Comparison of ENCODE assay signal across 1 cellular context in the genomic region with DNA sequence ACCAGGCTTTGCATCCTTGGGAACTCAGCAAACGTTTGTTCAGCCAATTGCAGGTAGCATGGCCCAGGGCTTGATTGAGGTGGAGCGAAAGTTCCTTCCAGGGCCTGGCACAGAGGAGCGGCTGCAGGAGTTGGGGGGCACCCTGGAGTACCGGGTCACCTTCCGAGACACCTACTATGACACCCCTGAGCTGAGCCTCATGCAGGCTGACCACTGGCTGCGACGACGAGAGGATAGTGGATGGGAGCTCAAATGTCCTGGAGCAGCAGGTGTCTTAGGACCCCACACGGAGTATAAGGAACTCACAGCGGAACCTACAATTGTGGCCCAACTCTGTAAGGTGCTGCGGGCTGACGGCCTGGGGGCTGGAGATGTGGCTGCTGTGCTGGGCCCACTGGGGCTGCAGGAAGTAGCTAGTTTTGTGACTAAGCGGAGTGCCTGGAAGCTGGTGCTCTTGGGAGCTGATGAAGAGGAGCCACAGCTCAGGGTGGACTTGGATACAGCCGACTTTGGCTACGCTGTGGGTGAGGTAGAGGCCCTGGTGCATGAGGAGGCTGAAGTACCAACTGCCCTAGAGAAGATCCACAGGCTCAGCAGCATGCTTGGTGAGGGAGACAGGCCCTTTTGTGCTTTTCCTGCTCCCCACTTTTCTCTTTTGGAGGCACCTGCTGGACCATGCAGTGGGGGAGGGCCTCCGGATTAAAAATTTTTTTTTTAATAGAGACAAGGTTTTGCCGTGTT.
A peak's percentile ranks its signal among the peaks of the same experiment; 100 is the strongest.
TF ChIP-seq lines count a peak whose summit lies in the region.

No MANE protein-coding gene starts in this region.

TF ChIP-seq in HepG2, 621 proteins besides CTCF, POLR2A, EP300 and RAD21 (continued from another document and continues in another):
- TF ChIP-seq, protein P1, sequence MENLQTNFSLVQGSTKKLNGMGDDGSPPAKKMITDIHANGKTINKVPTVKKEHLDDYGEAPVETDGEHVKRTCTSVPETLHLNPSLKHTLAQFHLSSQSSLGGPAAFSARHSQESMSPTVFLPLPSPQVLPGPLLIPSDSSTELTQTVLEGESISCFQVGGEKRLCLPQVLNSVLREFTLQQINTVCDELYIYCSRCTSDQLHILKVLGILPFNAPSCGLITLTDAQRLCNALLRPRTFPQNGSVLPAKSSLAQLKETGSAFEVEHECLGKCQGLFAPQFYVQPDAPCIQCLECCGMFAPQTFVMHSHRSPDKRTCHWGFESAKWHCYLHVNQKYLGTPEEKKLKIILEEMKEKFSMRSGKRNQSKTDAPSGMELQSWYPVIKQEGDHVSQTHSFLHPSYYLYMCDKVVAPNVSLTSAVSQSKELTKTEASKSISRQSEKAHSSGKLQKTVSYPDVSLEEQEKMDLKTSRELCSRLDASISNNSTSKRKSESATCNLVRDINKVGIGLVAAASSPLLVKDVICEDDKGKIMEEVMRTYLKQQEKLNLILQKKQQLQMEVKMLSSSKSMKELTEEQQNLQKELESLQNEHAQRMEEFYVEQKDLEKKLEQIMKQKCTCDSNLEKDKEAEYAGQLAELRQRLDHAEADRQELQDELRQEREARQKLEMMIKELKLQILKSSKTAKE (CRISPR knock-in tag; IDR thresholded peaks at IDR 0.05; ENCODE audit: borderline replicate concordance): peak; percentile 0; the same call in 1 of the 2 replicates
- TF ChIP-seq NFRKB (IDR thresholded peaks at IDR 0.05) (no peak), HOXD1 (CRISPR knock-in tag; IDR thresholded peaks at IDR 0.05) (no peak), ZNF10 (CRISPR knock-in tag; IDR thresholded peaks at IDR 0.05; ENCODE audit: borderline replicate concordance, low read depth) (no peak), ZNF790 (CRISPR knock-in tag; IDR thresholded peaks at IDR 0.05; ENCODE audit: borderline replicate concordance) (no peak), SRSF1 (optimal IDR thresholded peaks at IDR 0.05; ENCODE audit: low read depth, low read length) (no peak), SP1 (IDR thresholded peaks at IDR 0.05) (no peak), SP1 (CRISPR knock-in tag; IDR thresholded peaks at IDR 0.05) (no peak; the same call in 1 of the 2 replicates), ZNF343 (CRISPR knock-in tag; IDR thresholded peaks at IDR 0.05) (no peak), WIZ (CRISPR knock-in tag; IDR thresholded peaks at IDR 0.05) (no peak), SMARCE1 (IDR thresholded peaks at IDR 0.05; ENCODE audit: borderline replicate concordance) (no peak), ZNF431 (CRISPR knock-in tag; IDR thresholded peaks at IDR 0.05; ENCODE audit: borderline replicate concordance, low read depth) (no peak), TBL1XR1 (IDR thresholded peaks at IDR 0.05; ENCODE audit: borderline replicate concordance, low read length, partially characterized antibody) (no peak), GATAD1 (CRISPR knock-in tag; IDR thresholded peaks at IDR 0.05) (0 out of 2 replicates have a peak, but pooled peaks have one; percentile 40), ZNF816 (CRISPR knock-in tag; IDR thresholded peaks at IDR 0.05; ENCODE audit: borderline replicate concordance) (no peak), ZNF572 (CRISPR knock-in tag; IDR thresholded peaks at IDR 0.05) (no peak), HMGA1 (CRISPR knock-in tag; conservative IDR thresholded peaks at IDR 0.05) (no peak), ZFP36L2 (CRISPR knock-in tag; IDR thresholded peaks at IDR 0.05) (no peak), TGIF2 (CRISPR knock-in tag; IDR thresholded peaks at IDR 0.05) (no peak), ZNF382 (CRISPR knock-in tag; IDR thresholded peaks at IDR 0.05; ENCODE audit: borderline replicate concordance) (no peak), SOX6 (IDR thresholded peaks at IDR 0.05) (no peak), SOX6 (CRISPR knock-in tag; IDR thresholded peaks at IDR 0.05) (no peak), PCBP2 (optimal IDR thresholded peaks at IDR 0.05; ENCODE audit: low read depth, low read length, poor library complexity, severe bottlenecking) (no peak)
- TF ChIP-seq, protein P2, sequence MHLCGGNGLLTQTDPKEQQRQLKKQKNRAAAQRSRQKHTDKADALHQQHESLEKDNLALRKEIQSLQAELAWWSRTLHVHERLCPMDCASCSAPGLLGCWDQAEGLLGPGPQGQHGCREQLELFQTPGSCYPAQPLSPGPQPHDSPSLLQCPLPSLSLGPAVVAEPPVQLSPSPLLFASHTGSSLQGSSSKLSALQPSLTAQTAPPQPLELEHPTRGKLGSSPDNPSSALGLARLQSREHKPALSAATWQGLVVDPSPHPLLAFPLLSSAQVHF (CRISPR knock-in tag; IDR thresholded peaks at IDR 0.05): no peak
- TF ChIP-seq, protein P3, sequence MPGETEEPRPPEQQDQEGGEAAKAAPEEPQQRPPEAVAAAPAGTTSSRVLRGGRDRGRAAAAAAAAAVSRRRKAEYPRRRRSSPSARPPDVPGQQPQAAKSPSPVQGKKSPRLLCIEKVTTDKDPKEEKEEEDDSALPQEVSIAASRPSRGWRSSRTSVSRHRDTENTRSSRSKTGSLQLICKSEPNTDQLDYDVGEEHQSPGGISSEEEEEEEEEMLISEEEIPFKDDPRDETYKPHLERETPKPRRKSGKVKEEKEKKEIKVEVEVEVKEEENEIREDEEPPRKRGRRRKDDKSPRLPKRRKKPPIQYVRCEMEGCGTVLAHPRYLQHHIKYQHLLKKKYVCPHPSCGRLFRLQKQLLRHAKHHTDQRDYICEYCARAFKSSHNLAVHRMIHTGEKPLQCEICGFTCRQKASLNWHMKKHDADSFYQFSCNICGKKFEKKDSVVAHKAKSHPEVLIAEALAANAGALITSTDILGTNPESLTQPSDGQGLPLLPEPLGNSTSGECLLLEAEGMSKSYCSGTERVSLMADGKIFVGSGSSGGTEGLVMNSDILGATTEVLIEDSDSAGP (CRISPR knock-in tag; IDR thresholded peaks at IDR 0.05; ENCODE audit: borderline replicate concordance): no peak
- TF ChIP-seq, protein P4, sequence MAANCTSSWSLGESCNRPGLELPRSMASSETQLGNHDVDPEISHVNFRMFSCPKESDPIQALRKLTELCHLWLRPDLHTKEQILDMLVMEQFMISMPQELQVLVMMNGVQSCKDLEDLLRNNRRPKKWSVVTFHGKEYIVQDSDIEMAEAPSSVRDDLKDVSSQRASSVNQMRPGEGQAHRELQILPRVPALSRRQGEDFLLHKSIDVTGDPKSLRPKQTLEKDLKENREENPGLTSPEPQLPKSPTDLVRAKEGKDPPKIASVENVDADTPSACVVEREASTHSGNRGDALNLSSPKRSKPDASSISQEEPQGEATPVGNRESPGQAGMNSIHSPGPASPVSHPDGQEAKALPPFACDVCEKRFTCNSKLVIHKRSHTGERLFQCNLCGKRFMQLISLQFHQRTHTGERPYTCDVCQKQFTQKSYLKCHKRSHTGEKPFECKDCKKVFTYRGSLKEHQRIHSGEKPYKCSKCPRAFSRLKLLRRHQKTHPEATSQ (CRISPR knock-in tag; IDR thresholded peaks at IDR 0.05; ENCODE audit: borderline replicate concordance): no peak
- TF ChIP-seq, protein P5, sequence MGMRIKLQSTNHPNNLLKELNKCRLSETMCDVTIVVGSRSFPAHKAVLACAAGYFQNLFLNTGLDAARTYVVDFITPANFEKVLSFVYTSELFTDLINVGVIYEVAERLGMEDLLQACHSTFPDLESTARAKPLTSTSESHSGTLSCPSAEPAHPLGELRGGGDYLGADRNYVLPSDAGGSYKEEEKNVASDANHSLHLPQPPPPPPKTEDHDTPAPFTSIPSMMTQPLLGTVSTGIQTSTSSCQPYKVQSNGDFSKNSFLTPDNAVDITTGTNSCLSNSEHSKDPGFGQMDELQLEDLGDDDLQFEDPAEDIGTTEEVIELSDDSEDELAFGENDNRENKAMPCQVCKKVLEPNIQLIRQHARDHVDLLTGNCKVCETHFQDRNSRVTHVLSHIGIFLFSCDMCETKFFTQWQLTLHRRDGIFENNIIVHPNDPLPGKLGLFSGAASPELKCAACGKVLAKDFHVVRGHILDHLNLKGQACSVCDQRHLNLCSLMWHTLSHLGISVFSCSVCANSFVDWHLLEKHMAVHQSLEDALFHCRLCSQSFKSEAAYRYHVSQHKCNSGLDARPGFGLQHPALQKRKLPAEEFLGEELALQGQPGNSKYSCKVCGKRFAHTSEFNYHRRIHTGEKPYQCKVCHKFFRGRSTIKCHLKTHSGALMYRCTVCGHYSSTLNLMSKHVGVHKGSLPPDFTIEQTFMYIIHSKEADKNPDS (CRISPR knock-in tag; IDR thresholded peaks at IDR 0.05): no peak
- TF ChIP-seq, protein P6, sequence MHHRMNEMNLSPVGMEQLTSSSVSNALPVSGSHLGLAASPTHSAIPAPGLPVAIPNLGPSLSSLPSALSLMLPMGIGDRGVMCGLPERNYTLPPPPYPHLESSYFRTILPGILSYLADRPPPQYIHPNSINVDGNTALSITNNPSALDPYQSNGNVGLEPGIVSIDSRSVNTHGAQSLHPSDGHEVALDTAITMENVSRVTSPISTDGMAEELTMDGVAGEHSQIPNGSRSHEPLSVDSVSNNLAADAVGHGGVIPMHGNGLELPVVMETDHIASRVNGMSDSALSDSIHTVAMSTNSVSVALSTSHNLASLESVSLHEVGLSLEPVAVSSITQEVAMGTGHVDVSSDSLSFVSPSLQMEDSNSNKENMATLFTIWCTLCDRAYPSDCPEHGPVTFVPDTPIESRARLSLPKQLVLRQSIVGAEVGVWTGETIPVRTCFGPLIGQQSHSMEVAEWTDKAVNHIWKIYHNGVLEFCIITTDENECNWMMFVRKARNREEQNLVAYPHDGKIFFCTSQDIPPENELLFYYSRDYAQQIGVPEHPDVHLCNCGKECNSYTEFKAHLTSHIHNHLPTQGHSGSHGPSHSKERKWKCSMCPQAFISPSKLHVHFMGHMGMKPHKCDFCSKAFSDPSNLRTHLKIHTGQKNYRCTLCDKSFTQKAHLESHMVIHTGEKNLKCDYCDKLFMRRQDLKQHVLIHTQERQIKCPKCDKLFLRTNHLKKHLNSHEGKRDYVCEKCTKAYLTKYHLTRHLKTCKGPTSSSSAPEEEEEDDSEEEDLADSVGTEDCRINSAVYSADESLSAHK (CRISPR knock-in tag; IDR thresholded peaks at IDR 0.05; ENCODE audit: borderline replicate concordance): no peak
- TF ChIP-seq, protein P7, sequence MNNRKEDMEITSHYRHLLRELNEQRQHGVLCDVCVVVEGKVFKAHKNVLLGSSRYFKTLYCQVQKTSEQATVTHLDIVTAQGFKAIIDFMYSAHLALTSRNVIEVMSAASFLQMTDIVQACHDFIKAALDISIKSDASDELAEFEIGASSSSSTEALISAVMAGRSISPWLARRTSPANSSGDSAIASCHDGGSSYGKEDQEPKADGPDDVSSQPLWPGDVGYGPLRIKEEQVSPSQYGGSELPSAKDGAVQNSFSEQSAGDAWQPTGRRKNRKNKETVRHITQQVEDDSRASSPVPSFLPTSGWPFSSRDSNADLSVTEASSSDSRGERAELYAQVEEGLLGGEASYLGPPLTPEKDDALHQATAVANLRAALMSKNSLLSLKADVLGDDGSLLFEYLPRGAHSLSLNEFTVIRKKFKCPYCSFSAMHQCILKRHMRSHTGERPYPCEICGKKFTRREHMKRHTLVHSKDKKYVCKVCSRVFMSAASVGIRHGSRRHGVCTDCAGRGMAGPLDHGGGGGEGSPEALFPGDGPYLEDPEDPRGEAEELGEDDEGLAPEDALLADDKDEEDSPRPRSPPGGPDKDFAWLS (CRISPR knock-in tag; IDR thresholded peaks at IDR 0.05; ENCODE audit: borderline replicate concordance): no peak
- TF ChIP-seq, protein P8, sequence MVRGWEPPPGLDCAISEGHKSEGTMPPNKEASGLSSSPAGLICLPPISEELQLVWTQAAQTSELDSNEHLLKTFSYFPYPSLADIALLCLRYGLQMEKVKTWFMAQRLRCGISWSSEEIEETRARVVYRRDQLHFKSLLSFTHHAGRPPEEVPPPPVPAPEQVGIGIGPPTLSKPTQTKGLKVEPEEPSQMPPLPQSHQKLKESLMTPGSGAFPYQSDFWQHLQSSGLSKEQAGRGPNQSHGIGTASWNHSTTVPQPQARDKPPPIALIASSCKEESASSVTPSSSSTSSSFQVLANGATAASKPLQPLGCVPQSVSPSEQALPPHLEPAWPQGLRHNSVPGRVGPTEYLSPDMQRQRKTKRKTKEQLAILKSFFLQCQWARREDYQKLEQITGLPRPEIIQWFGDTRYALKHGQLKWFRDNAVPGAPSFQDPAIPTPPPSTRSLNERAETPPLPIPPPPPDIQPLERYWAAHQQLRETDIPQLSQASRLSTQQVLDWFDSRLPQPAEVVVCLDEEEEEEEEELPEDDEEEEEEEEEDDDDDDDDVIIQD (CRISPR knock-in tag; IDR thresholded peaks at IDR 0.05; ENCODE audit: low read depth): no peak
